In the genomic region with DNA sequence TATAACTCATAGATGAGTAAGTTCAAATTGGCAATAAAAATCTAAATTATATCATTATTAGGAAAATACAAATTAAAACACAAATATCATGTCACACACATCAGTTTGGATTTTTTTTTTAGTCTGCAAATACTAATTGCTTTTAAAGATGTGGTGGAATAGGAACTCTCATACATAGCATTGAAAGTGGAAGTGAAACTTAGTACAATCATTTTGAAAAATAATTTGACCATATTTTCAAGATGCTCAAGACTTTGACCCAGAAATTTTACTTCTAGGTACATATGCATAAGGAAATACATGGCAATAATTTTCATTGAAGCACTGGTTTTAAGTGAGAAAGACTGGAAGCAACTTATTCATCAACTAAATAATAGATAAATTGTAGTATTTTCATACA, we compare ENCODE assay signal across 15 cellular contexts.
DNase-seq lines count a peak whose midpoint lies in the region; ATAC-seq and TF ChIP-seq lines count a peak whose summit lies in the region.
"Had no signal": no experiment of that assay in that cellular context is flagged by ENCODE, and none has a peak within 500 bp of the region (broad histone marks: within the 10 kb centered on the region; RNA-seq: fewer than 3 reads in every experiment).

No MANE protein-coding gene starts in this region.

- H3K9me3 ChIP-seq in CD4-positive, alpha-beta memory T cell (ENCODE audit: control insufficient read depth in 1 of 2, low read length in 2 of 2): no peaks in the 10 kb centered on the region
- H3K9me3 ChIP-seq: BE2C, neutrophil had no signal

- no peaks in the 10 kb centered on the region for H3K4me1 Mint-ChIP-seq in CD4-positive, alpha-beta memory T cell
- no peaks in the 10 kb centered on the region for H3K4me1 Mint-ChIP-seq in natural killer cell treated with Interleukin-12 subunit alpha and Interleukin-12 subunit beta and Interleukin-15 and Interleukin-18, amount 100 ng/mL, for 72 hours (ENCODE audit: low read depth in 2 of 2)
- H3K4me1 Mint-ChIP-seq: stimulated activated memory B cell treated with anti-CD40 and anti-IgM and Interleukin-4, amounts not matched to agents 10 μg/mL and 1 μg/mL and 100 μg/mL, for 72 hours had no signal

- H3K27me3 ChIP-seq in CD4-positive, alpha-beta memory T cell (ENCODE audit: insufficient read depth, low read length): no peaks in the 10 kb centered on the region
- H3K27me3 ChIP-seq: BE2C, neutrophil had no signal

- no peak overlapping the region for H3K27ac ChIP-seq in CD4-positive, alpha-beta memory T cell (ENCODE audit: low read depth, low read length)
- H3K27ac ChIP-seq: HL-60, neutrophil had no signal

- intact Hi-C loops in CD4-positive, alpha-beta memory T cell (cut with micrococcal nuclease): no loop called here
- intact Hi-C loops in Right ventricle myocardium superior (cut with DNase I): no loop called here

- POLR2A ChIA-PET in CD4-positive, alpha-beta memory T cell (lab: Charles Lee; ENCODE audit: partially characterized antibody): no interaction called here

- DNase-seq in GM20000 (ENCODE audit: low spot score) (peak; percentile 8), NCI-H748 treated with DMSO at 0.1 percent for 48 hours (lab: John Stamatoyannopoulos, UW) (no peak), Right ventricle myocardium superior (no peak)
- no peak for DNase-seq in CD4-positive, alpha-beta memory T cell
- no peak for DNase-seq in natural killer cell treated with Interleukin-12 subunit alpha and Interleukin-12 subunit beta and Interleukin-15 and Interleukin-18, amount 100 ng/mL, for 72 hours (ENCODE audit: low spot score)
- DNase-seq: BE2C; left ventricle myocardium superior; NCI-H1417; stimulated activated CD4-positive, alpha-beta T cell treated with anti-CD3 and anti-CD28 coated beads, Interleukin-15, amount 100 ng/mL, for 24 hours had no signal

- H3K4me3 ChIP-seq in CD4-positive, alpha-beta memory T cell (ENCODE audit: low read length in 2 of 2): no peak overlapping the region

- H3K36me3 ChIP-seq in CD4-positive, alpha-beta memory T cell (ENCODE audit: insufficient read depth, low read length): no peaks in the 10 kb centered on the region
- H3K36me3 ChIP-seq: BE2C, neutrophil had no signal

- no peaks in the 10 kb centered on the region for H3K27me3 Mint-ChIP-seq in CD4-positive, alpha-beta memory T cell
- no peaks in the 10 kb centered on the region for H3K27me3 Mint-ChIP-seq in natural killer cell treated with Interleukin-12 subunit alpha and Interleukin-12 subunit beta and Interleukin-15 and Interleukin-18, amount 100 ng/mL, for 72 hours
- H3K27me3 Mint-ChIP-seq: stimulated activated memory B cell treated with anti-CD40 and anti-IgM and Interleukin-4, amounts not matched to agents 10 μg/mL and 1 μg/mL and 100 μg/mL, for 72 hours had no signal

- TF ChIP-seq CTCF in GM20000 (IDR thresholded peaks at IDR 0.05; ENCODE audit: extremely low read depth, missing control alignments): no peak

- peaks cover 0 to 14% (median 5%) of the 10 kb centered on the region in 8 donors for H3K9me3 Mint-ChIP-seq in CD4-positive, alpha-beta memory T cell
- peaks cover 14% of the 10 kb centered on the region for H3K9me3 Mint-ChIP-seq in natural killer cell treated with Interleukin-12 subunit alpha and Interleukin-12 subunit beta and Interleukin-15 and Interleukin-18, amount 100 ng/mL, for 72 hours

- H3K4me3 Mint-ChIP-seq in CD4-positive, alpha-beta memory T cell: no peak overlapping the region
- H3K4me3 Mint-ChIP-seq in natural killer cell treated with Interleukin-12 subunit alpha and Interleukin-12 subunit beta and Interleukin-15 and Interleukin-18, amount 100 ng/mL, for 72 hours: no peak overlapping the region
- H3K4me3 Mint-ChIP-seq: stimulated activated memory B cell treated with anti-CD40 and anti-IgM and Interleukin-4, amounts not matched to agents 10 μg/mL and 1 μg/mL and 100 μg/mL, for 72 hours had no signal

- CTCF ChIA-PET in CD4-positive, alpha-beta memory T cell (lab: Charles Lee; ENCODE audit: partially characterized antibody): no interaction called here

- ATAC-seq in GM18511 (IDR thresholded peaks at IDR 0.05; ENCODE audit: unreplicated experiment) (peak; percentile 98), HG02938 (IDR thresholded peaks at IDR 0.05; ENCODE audit: unreplicated experiment) (peak; percentile 99), HG03558 (IDR thresholded peaks at IDR 0.05; ENCODE audit: extremely low read depth, unreplicated experiment) (peak; percentile 97), Right ventricle myocardium superior (ENCODE audit: poor library complexity) (no peak)
- no peak for ATAC-seq in natural killer cell treated with Interleukin-12 subunit alpha and Interleukin-12 subunit beta and Interleukin-15 and Interleukin-18, amount 100 ng/mL, for 72 hours
- ATAC-seq: left ventricle myocardium superior; stimulated activated memory B cell treated with anti-CD40 and anti-IgM and Interleukin-4, amounts not matched to agents 10 μg/mL and 1 μg/mL and 100 μg/mL, for 72 hours had no signal

- no peaks in the 10 kb centered on the region for H3K4me1 ChIP-seq in CD4-positive, alpha-beta memory T cell (ENCODE audit: insufficient read depth, low read length)
- H3K4me1 ChIP-seq: BE2C had no signal

- H3K27ac Mint-ChIP-seq in CD4-positive, alpha-beta memory T cell: no peak overlapping the region
- H3K27ac Mint-ChIP-seq in natural killer cell treated with Interleukin-12 subunit alpha and Interleukin-12 subunit beta and Interleukin-15 and Interleukin-18, amount 100 ng/mL, for 72 hours: no peak overlapping the region
- H3K27ac Mint-ChIP-seq: stimulated activated memory B cell treated with anti-CD40 and anti-IgM and Interleukin-4, amounts not matched to agents 10 μg/mL and 1 μg/mL and 100 μg/mL, for 72 hours had no signal

- no peaks in the 10 kb centered on the region for H3K36me3 Mint-ChIP-seq in CD4-positive, alpha-beta memory T cell
- no peaks in the 10 kb centered on the region for H3K36me3 Mint-ChIP-seq in natural killer cell treated with Interleukin-12 subunit alpha and Interleukin-12 subunit beta and Interleukin-15 and Interleukin-18, amount 100 ng/mL, for 72 hours
- H3K36me3 Mint-ChIP-seq: stimulated activated memory B cell treated with anti-CD40 and anti-IgM and Interleukin-4, amounts not matched to agents 10 μg/mL and 1 μg/mL and 100 μg/mL, for 72 hours had no signal

Comparison
In these comparisons a context has a peak if more than half of its experiments do, and no peak if none do; other contexts are left out.
1. ATAC-seq: peak in GM18511 (single experiment), HG02938 (single experiment) and HG03558 (single experiment); none in Right ventricle myocardium superior (single experiment) and natural killer cell treated with Interleukin-12 subunit alpha and Interleukin-12 subunit beta and Interleukin-15 and Interleukin-18, amount 100 ng/mL, for 72 hours (0 of 2).